In the genomic region with DNA sequence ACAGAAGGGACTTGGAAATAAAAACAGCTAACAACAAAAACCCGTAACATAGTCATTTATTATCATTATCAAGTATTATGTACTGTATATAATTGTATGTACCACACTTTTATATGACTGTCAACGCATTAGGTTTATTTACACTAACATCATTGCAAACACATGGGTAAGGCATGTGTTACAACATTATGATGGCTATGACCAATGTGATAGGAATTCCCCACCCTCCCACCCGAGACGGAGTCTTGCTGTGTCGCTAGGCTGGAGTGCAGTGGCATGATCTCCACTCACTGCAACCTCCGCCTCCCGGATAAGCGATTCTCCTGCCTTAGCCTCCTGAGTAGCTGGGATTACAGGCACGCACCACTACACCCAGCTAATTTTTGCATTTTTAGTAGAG, we compare ENCODE assay signal across 28 cellular contexts.
"Had no signal": no experiment of that assay in that cellular context is flagged by ENCODE, and none has a peak within 500 bp of the region (broad histone marks: within the 10 kb centered on the region; RNA-seq: fewer than 3 reads in every experiment).

No MANE protein-coding gene starts in this region.

- H3K4me1 Mint-ChIP-seq: activated naive CD8-positive, alpha-beta T cell treated with anti-CD3 and anti-CD28 coated beads, Interleukin-2, amount 10 ng/mL, durations not matched to agents 7 days and 5 days had no signal

- H3K36me3 ChIP-seq: ascending aorta, WERI-Rb-1 had no signal

- H3K27ac Mint-ChIP-seq: activated CD4-positive, alpha-beta T cell treated with anti-CD3 and anti-CD28 coated beads for 36 hours; activated CD8-positive, alpha-beta T cell treated with anti-CD3 and anti-CD28 coated beads, Interleukin-2, amount 10 ng/mL, durations not matched to agents 7 days and 5 days; activated naive CD8-positive, alpha-beta T cell treated with anti-CD3 and anti-CD28 coated beads, Interleukin-2, amount 10 ng/mL, durations not matched to agents 7 days and 5 days had no signal

- H3K4me1 ChIP-seq: body of pancreas had no signal

- H3K27ac ChIP-seq: ascending aorta, body of pancreas, SK-N-MC, WERI-Rb-1 had no signal

- ATAC-seq: activated CD4-positive, alpha-beta T cell treated with anti-CD3 and anti-CD28 coated beads for 36 hours; activated CD8-positive, alpha-beta T cell treated with anti-CD3 and anti-CD28 coated beads, Interleukin-2, amount 10 ng/mL, durations not matched to agents 7 days and 5 days; body of pancreas; Panc1; Right ventricle myocardium inferior had no signal

- H3K9me3 ChIP-seq: ascending aorta, body of pancreas had no signal

- H3K4me3 ChIP-seq: ascending aorta, body of pancreas, SK-N-MC had no signal

- H3K27me3 ChIP-seq: ascending aorta, body of pancreas had no signal

- H3K36me3 Mint-ChIP-seq: activated naive CD8-positive, alpha-beta T cell treated with anti-CD3 and anti-CD28 coated beads, Interleukin-2, amount 10 ng/mL, durations not matched to agents 7 days and 5 days had no signal

- H3K27me3 Mint-ChIP-seq: activated CD4-positive, alpha-beta T cell treated with anti-CD3 and anti-CD28 coated beads for 36 hours; activated naive CD8-positive, alpha-beta T cell treated with anti-CD3 and anti-CD28 coated beads, Interleukin-2, amount 10 ng/mL, durations not matched to agents 7 days and 5 days had no signal

- H3K9me3 Mint-ChIP-seq: activated naive CD8-positive, alpha-beta T cell treated with anti-CD3 and anti-CD28 coated beads, Interleukin-2, amount 10 ng/mL, durations not matched to agents 7 days and 5 days had no signal

- DNase-seq: activated CD4-positive, alpha-beta T cell treated with anti-CD3 and anti-CD28 coated beads for 36 hours; activated CD4-positive, alpha-beta T cell treated with anti-CD3 and anti-CD28 coated beads, Interleukin-2, amount 50 U/mL, for 4 hours; activated CD8-positive, alpha-beta memory T cell treated with anti-CD3 and anti-CD28 coated beads, Interleukin-2, amount 50 U/mL, for 48 hours; activated CD8-positive, alpha-beta T cell treated with anti-CD3 and anti-CD28 coated beads, Interleukin-2, amount 10 ng/mL, durations not matched to agents 7 days and 5 days; activated naive CD4-positive, alpha-beta T cell treated with anti-CD3 and anti-CD28 coated beads, Interleukin-2, amount 50 U/mL, for 16 hours; activated naive CD8-positive, alpha-beta T cell treated with anti-CD3 and anti-CD28 coated beads, Interleukin-2, amount 10 ng/mL, durations not matched to agents 7 days and 5 days; activated T-cell treated with anti-CD3 and anti-CD28 coated beads, Interleukin-2, amount 50 U/mL, for 1 hour; amniotic stem cell; body of pancreas; central memory CD4-positive, alpha-beta T cell; Kasumi-1; KBM-7; NCI-H1105 treated with DMSO at 0.1 percent for 48 hours; NCI-H1436 treated with DMSO at 0.1 percent for 48 hours; NCI-H187; NCI-H2081; NCI-H2227 treated with DMSO at 0.1 percent for 48 hours; NCI-H526 treated with DMSO at 0.1 percent for 48 hours; NK-92 treated with Interleukin-12 subunit alpha and Interleukin-12 subunit beta, amount 100 ng/mL, for 24 hours; OCI-M1; RPMI8226; T-helper 1 cell; WERI-Rb-1 had no signal

- FAIRE-seq: bronchial epithelial cell had no signal

- H3K4me3 Mint-ChIP-seq: activated CD4-positive, alpha-beta T cell treated with anti-CD3 and anti-CD28 coated beads for 36 hours; activated CD8-positive, alpha-beta T cell treated with anti-CD3 and anti-CD28 coated beads, Interleukin-2, amount 10 ng/mL, durations not matched to agents 7 days and 5 days; activated naive CD8-positive, alpha-beta T cell treated with anti-CD3 and anti-CD28 coated beads, Interleukin-2, amount 10 ng/mL, durations not matched to agents 7 days and 5 days had no signal
